Comparison of ENCODE assay signal across 17 cellular contexts in the genomic region with DNA sequence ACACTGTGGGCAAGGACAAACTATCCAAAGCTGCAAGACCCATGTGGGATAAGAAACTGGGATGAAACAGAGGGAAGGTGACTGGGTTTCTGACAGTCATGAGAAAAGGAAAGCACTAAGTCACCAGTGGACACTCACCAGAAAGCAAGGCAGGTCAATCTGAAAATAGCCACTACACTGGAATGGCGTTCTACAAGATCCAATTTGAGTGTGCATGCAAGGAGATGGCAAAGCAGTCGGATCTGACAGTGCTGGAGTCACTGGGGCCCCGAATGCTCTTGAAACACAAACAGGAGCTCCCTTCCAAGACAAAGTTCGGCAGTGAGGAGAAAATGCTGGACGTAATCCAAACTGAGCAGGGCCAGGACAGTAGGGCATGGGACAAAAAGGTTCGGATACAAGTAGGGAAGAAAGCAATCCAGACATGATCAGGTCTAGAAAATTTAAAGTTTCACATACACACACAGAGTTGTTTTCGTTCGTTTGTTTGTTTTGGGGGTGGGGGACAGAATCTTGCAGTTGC.
"Had no signal": no experiment of that assay in that cellular context is flagged by ENCODE, and none has a peak within 500 bp of the region (broad histone marks: within the 10 kb centered on the region; RNA-seq: fewer than 3 reads in every experiment).

No MANE protein-coding gene starts in this region.

- H3K36me3 ChIP-seq: heart left ventricle, left lung had no signal

- H3K27ac Mint-ChIP-seq: activated B cell treated with CpG ODN at 0.5 μM for 24 hours; activated CD4-positive, alpha-beta T cell treated with anti-CD3 and anti-CD28 coated beads, Interleukin-2, amount 10 ng/mL, durations not matched to agents 24 days and 14 days; activated T-cell treated with anti-CD3 and anti-CD28 coated beads, Interleukin-2, amount 50 U/mL, for 24 hours; memory B cell; nephron had no signal

- H3K9ac ChIP-seq: SK-N-SH had no signal

- H3K27me3 ChIP-seq: body of pancreas, dorsolateral prefrontal cortex, heart left ventricle, left lung had no signal

- H3K27me3 Mint-ChIP-seq: activated B cell treated with CpG ODN at 0.5 μM for 24 hours; activated CD4-positive, alpha-beta T cell treated with anti-CD3 and anti-CD28 coated beads, Interleukin-2, amount 10 ng/mL, durations not matched to agents 24 days and 14 days; activated T-cell treated with anti-CD3 and anti-CD28 coated beads, Interleukin-2, amount 50 U/mL, for 24 hours; memory B cell had no signal

- FAIRE-seq: endothelial cell of umbilical vein, frontal cortex, TTC549 had no signal

- H3K27ac ChIP-seq: body of pancreas, dorsolateral prefrontal cortex, heart left ventricle, left lung had no signal

- H3K36me3 Mint-ChIP-seq: memory B cell had no signal

- DNase-seq: activated B cell treated with CpG ODN at 0.5 μM for 24 hours; activated CD4-positive, alpha-beta T cell treated with anti-CD3 and anti-CD28 coated beads, Interleukin-2, amount 10 ng/mL, durations not matched to agents 24 days and 14 days; activated T-cell treated with anti-CD3 and anti-CD28 coated beads, Interleukin-2, amount 50 U/mL, for 24 hours; body of pancreas; central memory CD4-positive, alpha-beta T cell; dorsolateral prefrontal cortex; heart left ventricle; islet precursor cell; left lung; SK-N-SH; trophoblast cell had no signal

- H3K4me3 Mint-ChIP-seq: activated B cell treated with CpG ODN at 0.5 μM for 24 hours; activated CD4-positive, alpha-beta T cell treated with anti-CD3 and anti-CD28 coated beads, Interleukin-2, amount 10 ng/mL, durations not matched to agents 24 days and 14 days; activated T-cell treated with anti-CD3 and anti-CD28 coated beads, Interleukin-2, amount 50 U/mL, for 24 hours; memory B cell; nephron had no signal

- H3K9me3 Mint-ChIP-seq: activated B cell treated with CpG ODN at 0.5 μM for 24 hours; activated CD4-positive, alpha-beta T cell treated with anti-CD3 and anti-CD28 coated beads, Interleukin-2, amount 10 ng/mL, durations not matched to agents 24 days and 14 days; activated T-cell treated with anti-CD3 and anti-CD28 coated beads, Interleukin-2, amount 50 U/mL, for 24 hours; memory B cell had no signal

- ATAC-seq: body of pancreas, heart left ventricle, left lung had no signal

- H3K4me3 ChIP-seq: body of pancreas, dorsolateral prefrontal cortex, heart left ventricle, left lung, smooth muscle cell had no signal

- H3K9me3 ChIP-seq: body of pancreas, left lung, SK-N-SH had no signal

- H3K9me2 ChIP-seq: SK-N-SH had no signal

- H3K4me1 Mint-ChIP-seq: nephron had no signal

- H3K4me2 ChIP-seq: SK-N-SH, smooth muscle cell had no signal
